Comparison of ENCODE assay signal across 29 cellular contexts in genomic region chr3:33339758-33340157, GRCh38.
"Had no signal": no experiment of that assay in that cellular context is flagged by ENCODE, and none has a peak within 500 bp of the region (broad histone marks: within the 10 kb centered on the region; RNA-seq: fewer than 3 reads in every experiment).

No MANE protein-coding gene starts in this region.

- H3K4me3 Mint-ChIP-seq: stimulated activated effector memory CD8-positive, alpha-beta T cell treated with anti-CD3 and anti-CD28 coated beads, Interleukin-12 subunit alpha, Interleukin-12 subunit beta, amount 100 ng/mL, for 72 hours; stimulated activated memory B cell treated with anti-CD40 and anti-IgM and Interleukin-4, amounts not matched to agents 10 μg/mL and 1 μg/mL and 100 μg/mL, for 72 hours; stimulated activated naive B cell treated with anti-CD40 and anti-IgM and Interleukin-4, amounts not matched to agents 10 μg/mL and 1 μg/mL and 100 μg/mL, for 72 hours; stimulated activated naive CD8-positive, alpha-beta T cell treated with anti-CD3 and anti-CD28 coated beads, Interleukin-15, amount 100 ng/mL, for 72 hours; stimulated activated naive CD8-positive, alpha-beta T cell treated with anti-CD3 and anti-CD28 coated beads, Interleukin-15, Interleukin-2, amounts not matched to agents 100 ng/mL and 50 ng/mL, for 24 hours; type B pancreatic cell had no signal

- H3K27me3 ChIP-seq: stomach, suprapubic skin, testis, thyroid gland, tibial artery, tibial nerve, transverse colon, upper lobe of left lung, upper lobe of right lung, uterus, vagina had no signal

- H3K36me3 ChIP-seq: stomach, suprapubic skin, thoracic aorta, thyroid gland, tibial artery, tibial nerve, transverse colon, upper lobe of left lung, upper lobe of right lung, uterus, vagina had no signal

- H3K36me3 Mint-ChIP-seq: stimulated activated effector memory CD8-positive, alpha-beta T cell treated with anti-CD3 and anti-CD28 coated beads, Interleukin-12 subunit alpha, Interleukin-12 subunit beta, amount 100 ng/mL, for 72 hours; stimulated activated naive B cell treated with anti-CD40 and anti-IgM and Interleukin-4, amounts not matched to agents 10 μg/mL and 1 μg/mL and 100 μg/mL, for 72 hours had no signal

- H3K4me1 Mint-ChIP-seq: stimulated activated effector memory CD8-positive, alpha-beta T cell treated with anti-CD3 and anti-CD28 coated beads, Interleukin-12 subunit alpha, Interleukin-12 subunit beta, amount 100 ng/mL, for 72 hours had no signal

- H3K9me3 ChIP-seq: suprapubic skin, testis, thoracic aorta, thyroid gland, upper lobe of right lung, uterus, vagina had no signal

- H3K4me3 ChIP-seq: stomach, suprapubic skin, testis, thoracic aorta, thyroid gland, tibial artery, tibial nerve, transverse colon, upper lobe of left lung, upper lobe of right lung, uterus, vagina had no signal

- FAIRE-seq: urothelium cell line had no signal

- H3K27me3 Mint-ChIP-seq: type B pancreatic cell had no signal

- DNase-seq: stimulated activated CD4-positive, alpha-beta T cell treated with anti-CD3 and anti-CD28 coated beads, Interleukin-2, amount 100 ng/mL, for 48 hours; stimulated activated CD4-positive, alpha-beta T cell treated with anti-CD3 and anti-CD28 coated beads, Interleukin-4, amount 100 ng/mL, for 1 hour; stimulated activated CD4-positive, alpha-beta T cell treated with anti-CD3 and anti-CD28 coated beads, Interleukin-4, amount 100 ng/mL, for 24 hours; stimulated activated CD4-positive, alpha-beta T cell treated with anti-CD3 and anti-CD28 coated beads, Interleukin-4, amount 100 ng/mL, for 4 hours; stimulated activated CD8-positive, alpha-beta memory T cell treated with anti-CD3 and anti-CD28 coated beads, Interleukin-4, amount 100 ng/mL, for 48 hours; stimulated activated naive B cell treated with anti-CD40 and anti-IgM and Interleukin-4, amounts not matched to agents 10 μg/mL and 1 μg/mL and 100 μg/mL, for 72 hours; stimulated activated naive CD4-positive, alpha-beta T cell; stimulated activated naive CD4-positive, alpha-beta T cell treated with Interleukin-2 at 50 U/mL for 16 hours; stimulated activated naive CD8-positive, alpha-beta T cell treated with anti-CD3 and anti-CD28 coated beads, Interleukin-15, amount 100 ng/mL, for 72 hours; stimulated activated naive CD8-positive, alpha-beta T cell treated with anti-CD3 and anti-CD28 coated beads, Interleukin-15, Interleukin-2, amounts not matched to agents 100 U/mL and 50 U/mL, for 24 hours; stomach; substantia nigra; testis; thyroid gland; tibial artery; transverse colon; trophoblast cell; upper lobe of left lung; upper lobe of right lung; uterus had no signal

- ATAC-seq: stimulated activated effector memory CD8-positive, alpha-beta T cell treated with anti-CD3 and anti-CD28 coated beads, Interleukin-12 subunit alpha, Interleukin-12 subunit beta, amount 100 ng/mL, for 72 hours; stimulated activated memory B cell treated with anti-CD40 and anti-IgM and Interleukin-4, amounts not matched to agents 10 μg/mL and 1 μg/mL and 100 μg/mL, for 72 hours; stimulated activated naive CD8-positive, alpha-beta T cell treated with anti-CD3 and anti-CD28 coated beads, Interleukin-15, amount 100 ng/mL, for 72 hours; stimulated activated naive CD8-positive, alpha-beta T cell treated with anti-CD3 and anti-CD28 coated beads, Interleukin-15, Interleukin-2, amounts not matched to agents 100 U/mL and 50 U/mL, for 24 hours; upper lobe of right lung had no signal

- H3K27ac Mint-ChIP-seq: stimulated activated effector memory CD8-positive, alpha-beta T cell treated with anti-CD3 and anti-CD28 coated beads, Interleukin-12 subunit alpha, Interleukin-12 subunit beta, amount 100 ng/mL, for 72 hours; stimulated activated memory B cell treated with anti-CD40 and anti-IgM and Interleukin-4, amounts not matched to agents 10 μg/mL and 1 μg/mL and 100 μg/mL, for 72 hours; stimulated activated naive B cell treated with anti-CD40 and anti-IgM and Interleukin-4, amounts not matched to agents 10 μg/mL and 1 μg/mL and 100 μg/mL, for 72 hours; stimulated activated naive CD8-positive, alpha-beta T cell treated with anti-CD3 and anti-CD28 coated beads, Interleukin-15, Interleukin-2, amounts not matched to agents 100 ng/mL and 50 ng/mL, for 24 hours; type B pancreatic cell had no signal

- H3K9me3 Mint-ChIP-seq: stimulated activated effector memory CD8-positive, alpha-beta T cell treated with anti-CD3 and anti-CD28 coated beads, Interleukin-12 subunit alpha, Interleukin-12 subunit beta, amount 100 ng/mL, for 72 hours; stimulated activated memory B cell treated with anti-CD40 and anti-IgM and Interleukin-4, amounts not matched to agents 10 μg/mL and 1 μg/mL and 100 μg/mL, for 72 hours; stimulated activated naive CD8-positive, alpha-beta T cell treated with anti-CD3 and anti-CD28 coated beads, Interleukin-15, Interleukin-2, amounts not matched to agents 100 ng/mL and 50 ng/mL, for 24 hours; type B pancreatic cell had no signal

- H3K4me1 ChIP-seq: stomach, suprapubic skin, testis, thyroid gland, tibial nerve, transverse colon, upper lobe of left lung, upper lobe of right lung, uterus, vagina had no signal

- H3K27ac ChIP-seq: stomach, suprapubic skin, testis, thoracic aorta, thyroid gland, tibial artery, tibial nerve, transverse colon, upper lobe of left lung, upper lobe of right lung, uterus, vagina had no signal
